In genomic region chr20:34632870-34633452, GRCh38 we compare ENCODE assay signal across 23 cellular contexts. TPM values are rescaled to one million over a fixed set of nuclear protein-coding genes. Genes with fewer than 3 reads are reported as not detected.
DNase-seq lines count a peak whose midpoint lies in the region; ATAC-seq, FAIRE-seq and TF ChIP-seq lines count a peak whose summit lies in the region.
"Had no signal": no experiment of that assay in that cellular context is flagged by ENCODE, and none has a peak within 500 bp of the region (broad histone marks: within the 10 kb centered on the region; RNA-seq: fewer than 3 reads in every experiment).

No MANE protein-coding gene starts in this region.

- WGBS in pancreas, 2 donors = 78 to 83% methylated on average over 3 of the region's 3 CpGs

- peak in 3 of 4 donors; percentile 54 to 63 (median 56) for ATAC-seq in pancreas
- no peak for ATAC-seq in HG03175 (IDR thresholded peaks at IDR 0.05; ENCODE audit: unreplicated experiment)
- ATAC-seq: Panc1 had no signal

- no peaks in the 10 kb centered on the region for H3K27me3 Mint-ChIP-seq in T-helper 2 cell treated with Interferon-gamma antibody and Interleukin-4, amounts not matched to agents 5 μg/mL and 100 μg/mL, for 36 hours (ENCODE audit: low read depth)

- H3K27me3 ChIP-seq in duodenal mucosa (ENCODE audit: control insufficient read depth in 1 of 2, insufficient read depth in 2 of 2, low read length in 2 of 2) (no peaks in the 10 kb centered on the region), pancreas (no peaks in the 10 kb centered on the region)

- peaks cover 29 to 33% of the 10 kb centered on the region in 2 donors for H3K4me1 ChIP-seq in duodenal mucosa (ENCODE audit: control insufficient read depth in 1 of 2, insufficient read depth in 2 of 2, low read length in 2 of 2)
- H3K4me1 ChIP-seq in pancreas = no peaks in the 10 kb centered on the region

- no peaks in the 10 kb centered on the region for H3K9me3 Mint-ChIP-seq in T-helper 2 cell treated with Interferon-gamma antibody and Interleukin-4, amounts not matched to agents 5 μg/mL and 100 μg/mL, for 36 hours
- H3K9me3 Mint-ChIP-seq: CD14-positive monocyte, HFFc6 had no signal

- no peak for TF ChIP-seq CTCF in pancreas (IDR thresholded peaks at IDR 0.05)

- H3K4me3 ChIP-seq in duodenal mucosa (ENCODE audit: low read depth in 1 of 2, low read length in 2 of 2) (no peak overlapping the region), pancreas (no peak overlapping the region)

- H3K36me3 ChIP-seq in duodenal mucosa (ENCODE audit: control insufficient read depth in 1 of 2, insufficient read depth in 2 of 2, low read length in 2 of 2) (peaks cover 0 to 4% of the 10 kb centered on the region in 2 donors), pancreas (no peaks in the 10 kb centered on the region)

- peak overlapping the region; percentile 49 for H3K27ac Mint-ChIP-seq in T-helper 2 cell treated with Interferon-gamma antibody and Interleukin-4, amounts not matched to agents 5 μg/mL and 100 μg/mL, for 36 hours
- H3K27ac Mint-ChIP-seq: HFFc6 had no signal

- H3K9me3 ChIP-seq in duodenal mucosa (ENCODE audit: control insufficient read depth in 1 of 2, low read length in 2 of 2) = no peaks in the 10 kb centered on the region
- H3K9me3 ChIP-seq in pancreas = no peaks in the 10 kb centered on the region

- peak overlapping the region; percentile 56 for H3K27ac ChIP-seq in duodenal mucosa (ENCODE audit: low read depth, low read length)
- H3K27ac ChIP-seq in pancreas = peak overlapping the region in 2 of 4 donors; percentile 9 to 55
- H3K27ac ChIP-seq: 22Rv1 had no signal

- DNase-seq in T-helper 2 cell treated with Interferon-gamma antibody and Interleukin-4, amounts not matched to agents 5 μg/mL and 100 μg/mL, for 36 hours (ENCODE audit: low spot score) = no peak
- DNase-seq in T-helper 2 cell = no peak
- no peak for DNase-seq in pancreas
- no peak for DNase-seq in AG20443 (ENCODE audit: low spot score)
- DNase-seq in NCI-H2227 treated with DMSO at 0.1 percent for 48 hours (lab: John Stamatoyannopoulos, UW) = no peak
- DNase-seq in activated CD4-positive, alpha-beta T cell treated with anti-CD3 and anti-CD28 coated beads, Interleukin-2, amount 50 U/mL, for 1 hour = no peak
- DNase-seq: DMS 273 treated with DMSO at 0.1 percent for 48 hours, DND-41, HFFc6, IMR-90, MM.1S, NCI-H1092, NCI-H146, NCI-H2081, NCI-H2171 treated with DMSO at 0.1 percent for 48 hours, NCI-H446 treated with DMSO at 0.1 percent for 48 hours, NCI-H69 had no signal

- FAIRE-seq in pancreas (lab: Jason Lieb, UNC) = peak; percentile 82
- FAIRE-seq: H54 had no signal

- H3K9ac ChIP-seq in duodenal mucosa (ENCODE audit: low read depth in 1 of 2, low read length in 2 of 2) = no peak overlapping the region

- H3K4me1 Mint-ChIP-seq in T-helper 2 cell treated with Interferon-gamma antibody and Interleukin-4, amounts not matched to agents 5 μg/mL and 100 μg/mL, for 36 hours (ENCODE audit: low read depth) = no peaks in the 10 kb centered on the region

- intact Hi-C loops in pancreas (cut with DNase I) = no loop called here

- H3K36me3 Mint-ChIP-seq in T-helper 2 cell treated with Interferon-gamma antibody and Interleukin-4, amounts not matched to agents 5 μg/mL and 100 μg/mL, for 36 hours (ENCODE audit: low read depth) = peaks cover 31% of the 10 kb centered on the region

- no peak overlapping the region for H3K4me3 Mint-ChIP-seq in T-helper 2 cell treated with Interferon-gamma antibody and Interleukin-4, amounts not matched to agents 5 μg/mL and 100 μg/mL, for 36 hours
- H3K4me3 Mint-ChIP-seq: CD14-positive monocyte, HFFc6 had no signal

RNA-seq across cellular contexts. Expression of gene PIGU, which starts 43.9 kb away (rescaled TPM):
- total RNA-seq in pancreas = 10 to 100 TPM in 1 of 6 donors, 1 to 10 TPM in 5; 4.1 to 11.3 (median 7.7) TPM
- 10 to 100 TPM; 12.2 to 20.4 TPM for polyA plus RNA-seq in pancreas
